11 cellular contexts compared by ENCODE assay signal in genomic region chr7:127619681-127620405, GRCh38. TPM values are rescaled to one million over a fixed set of nuclear protein-coding genes. Genes with fewer than 3 reads are reported as not detected.
DNase-seq lines count a peak whose midpoint lies in the region; ATAC-seq, FAIRE-seq and TF ChIP-seq lines count a peak whose summit lies in the region.
"Had no signal": no experiment of that assay in that cellular context is flagged by ENCODE, and none has a peak within 500 bp of the region (broad histone marks: within the 10 kb centered on the region; RNA-seq: fewer than 3 reads in every experiment).

No MANE protein-coding gene starts in this region.

- H3K4me3 ChIP-seq in astrocyte (ENCODE audit: insufficient read depth, low read depth, low read length) (no peak overlapping the region), mesodermal cell (ENCODE audit: extremely low read depth, insufficient read depth, low read length, poor library complexity, severe bottlenecking) (peak overlapping the region; percentile 9)
- H3K4me3 ChIP-seq: SJSA1 had no signal

- H3K36me3 Mint-ChIP-seq in astrocyte (ENCODE audit: low read depth, unreplicated experiment) = no peaks in the 10 kb centered on the region

- no peak for DNase-seq in astrocyte (ENCODE audit: low read depth)
- DNase-seq in NCI-H345 (lab: John Stamatoyannopoulos, UW) = no peak
- no peak for DNase-seq in NCI-H187 treated with DMSO at 0.1 percent for 48 hours (lab: John Stamatoyannopoulos, UW)
- DNase-seq: activated T-cell treated with anti-CD3 and anti-CD28 coated beads for 4 hours, amniotic stem cell, NCI-H526 had no signal

- H3K27ac Mint-ChIP-seq in astrocyte (ENCODE audit: unreplicated experiment) = no peak overlapping the region

- H3K79me2 ChIP-seq in astrocyte (ENCODE audit: insufficient read depth, low read length) = no peaks in the 10 kb centered on the region

- ATAC-seq in GM19463 (IDR thresholded peaks at IDR 0.05; ENCODE audit: unreplicated experiment) = peak; percentile 46
- ATAC-seq in HG03354 (IDR thresholded peaks at IDR 0.05; ENCODE audit: poor library complexity, severe bottlenecking, unreplicated experiment) = no peak

- no peaks in the 10 kb centered on the region for H4K20me1 ChIP-seq in astrocyte (ENCODE audit: insufficient read depth, low read length)

- 25 to 33% methylated on average over 13 to 17 of the region's 27 CpGs for WGBS in mesodermal cell (ENCODE audit: insufficient coverage in 2 of 2), 2 experiments

- no peak overlapping the region for H3K9ac ChIP-seq in astrocyte (ENCODE audit: low read length)

- H2AFZ ChIP-seq in astrocyte (ENCODE audit: low read depth, low read length) = no peak overlapping the region

- peaks cover 10% of the 10 kb centered on the region for H3K4me1 Mint-ChIP-seq in astrocyte (ENCODE audit: low read depth, unreplicated experiment)

- no peak overlapping the region for H3K27ac ChIP-seq in astrocyte (ENCODE audit: low read depth, low read length)
- H3K27ac ChIP-seq in mesodermal cell (ENCODE audit: low read depth, low read length, severe bottlenecking) = no peak overlapping the region
- H3K27ac ChIP-seq: SJSA1 had no signal

- no peak for TF ChIP-seq CTCF in astrocyte (IDR thresholded peaks at IDR 0.05; ENCODE audit: insufficient read depth, low read depth, low read length)

- no peak for FAIRE-seq in astrocyte (lab: Jason Lieb, UNC)

- peaks cover 62% of the 10 kb centered on the region for H3K27me3 Mint-ChIP-seq in astrocyte (ENCODE audit: low read depth, unreplicated experiment)

- H3K27me3 ChIP-seq in astrocyte (ENCODE audit: insufficient read depth, low read length) = peaks cover 66% of the 10 kb centered on the region

- no peaks in the 10 kb centered on the region for H3K9me3 Mint-ChIP-seq in astrocyte (ENCODE audit: unreplicated experiment)

- H3K9me3 ChIP-seq in astrocyte (ENCODE audit: insufficient read depth, low read depth, low read length) (no peaks in the 10 kb centered on the region), mesodermal cell (ENCODE audit: control insufficient read depth, low read length) (no peaks in the 10 kb centered on the region)
- H3K9me3 ChIP-seq: SJSA1 had no signal

- H3K36me3 ChIP-seq in astrocyte (ENCODE audit: insufficient read depth, low read length) = no peaks in the 10 kb centered on the region
- no peaks in the 10 kb centered on the region for H3K36me3 ChIP-seq in mesodermal cell (ENCODE audit: control insufficient read depth, insufficient read depth, low read length)
- H3K36me3 ChIP-seq: SJSA1 had no signal

- no peak overlapping the region for H3K4me2 ChIP-seq in astrocyte (ENCODE audit: low read length)

- H3K4me1 ChIP-seq in astrocyte (ENCODE audit: insufficient read depth, low read length) (no peaks in the 10 kb centered on the region), mesodermal cell (ENCODE audit: control insufficient read depth, insufficient read depth, low read length, poor library complexity, severe bottlenecking) (peaks cover 2% of the 10 kb centered on the region)
- H3K4me1 ChIP-seq: SJSA1 had no signal

- peak overlapping the region; percentile 54 for H3K4me3 Mint-ChIP-seq in astrocyte (ENCODE audit: unreplicated experiment)

RNA-seq across cellular contexts. Expression of gene PAX4, which starts 1.9 kb away (rescaled TPM):
- not detected in 2 replicates for total RNA-seq in astrocyte
- polyA plus RNA-seq in mesodermal cell (2013, experiment 1 of 2) = not detected
- not detected for polyA plus RNA-seq in mesodermal cell (2013, experiment 2 of 2)
- total RNA-seq: SJSA1, urinary bladder had no signal
- polyA plus RNA-seq: urinary bladder had no signal

RNA-seq across cellular contexts. Expression of gene FSCN3, which starts 26.3 kb away (rescaled TPM):
- 1.0 TPM in 1 of 2 replicates, not detected in the other for total RNA-seq in astrocyte
- polyA plus RNA-seq in mesodermal cell (2013, experiment 1 of 2) = 1.3 TPM
- polyA plus RNA-seq in mesodermal cell (2013, experiment 2 of 2) = 2.0 TPM

RNA-seq across cellular contexts. Expression of gene ARF5, which starts 31.6 kb away (rescaled TPM):
- total RNA-seq in astrocyte = 105 and 111 TPM in 2 replicates
- 208 TPM for polyA plus RNA-seq in mesodermal cell (2013, experiment 1 of 2)
- 174 TPM for polyA plus RNA-seq in mesodermal cell (2013, experiment 2 of 2)

RNA-seq across cellular contexts. Expression of gene SND1, which starts 32.2 kb away (rescaled TPM):
- 267 and 278 TPM in 2 replicates for total RNA-seq in astrocyte
- polyA plus RNA-seq in mesodermal cell (2013, experiment 1 of 2) = 197 TPM
- polyA plus RNA-seq in mesodermal cell (2013, experiment 2 of 2) = 182 TPM

RNA-seq across cellular contexts. Expression of gene GCC1, which starts 34.4 kb away (rescaled TPM):
- total RNA-seq in astrocyte = 28.8 and 32.0 TPM in 2 replicates
- 10.7 TPM for polyA plus RNA-seq in mesodermal cell (2013, experiment 1 of 2)
- 9.7 TPM for polyA plus RNA-seq in mesodermal cell (2013, experiment 2 of 2)
